Comparison of ENCODE assay signal across 26 cellular contexts in genomic region chr19:2798158-2798685, GRCh38. TPM values are rescaled to one million over a fixed set of nuclear protein-coding genes. Genes with fewer than 3 reads are reported as not detected.
DNase-seq lines count a peak whose midpoint lies in the region; ATAC-seq and TF ChIP-seq lines count a peak whose summit lies in the region.
"Had no signal": no experiment of that assay in that cellular context is flagged by ENCODE, and none has a peak within 500 bp of the region (broad histone marks: within the 10 kb centered on the region; RNA-seq: fewer than 3 reads in every experiment).

No MANE protein-coding gene starts in this region.

- TF ChIP-seq CTCF in adrenal gland (IDR thresholded peaks at IDR 0.05) (no peak), sigmoid colon (IDR thresholded peaks at IDR 0.05) (no peak)

- DNase-seq in GM23248 (no peak), adrenal gland (no peak), NCI-H446 (lab: John Stamatoyannopoulos, UW) (no peak), NCI-H2227 treated with DMSO at 0.1 percent for 48 hours (lab: John Stamatoyannopoulos, UW) (no peak), sigmoid colon (no peak)
- DNase-seq: AML-193; Caco-2; CD8-positive, alpha-beta T cell; GOT3; Karpas-422; NCI-H1105; NCI-H146; NCI-H1930; NCI-H2107; NCI-H446 treated with DMSO at 0.1 percent for 48 hours; NCI-H526; NCI-H82; PC-9; SHP77 treated with DMSO at 0.1 percent for 48 hours had no signal

- H3K9me2 ChIP-seq in GM23248 (ENCODE audit: insufficient read depth) = no peaks in the 10 kb centered on the region

- 84 to 91% methylated on average over 6 to 16 of the region's 16 CpGs for WGBS in GM23248 (ENCODE audit: low coverage in 1 of 2, low lambda C conversion rate in 2 of 2, missing lambda C conversion rate in 2 of 2), 2 experiments
- WGBS in adrenal gland, 4 donors = 92 to 97% (median 94%) methylated on average over 5 to 16 of the region's 16 CpGs
- WGBS in mesodermal cell (ENCODE audit: insufficient coverage in 2 of 2), 2 experiments = 94 to 96% methylated on average over 12 to 16 of the region's 16 CpGs
- 96 to 97% methylated on average over 16 of the region's 16 CpGs for WGBS in sigmoid colon, 2 donors

- H3K9ac ChIP-seq in BLaER1 (peak overlapping the region; percentile 43; the same call in 1 of the 2 replicates), GM23248 (no peak overlapping the region)

- no peaks in the 10 kb centered on the region for H3K79me2 ChIP-seq in GM23248 (ENCODE audit: insufficient read depth)

- H3K9me3 ChIP-seq in BLaER1 (no peaks in the 10 kb centered on the region), GM23248 (ENCODE audit: low read depth) (no peaks in the 10 kb centered on the region), adrenal gland (replicated peaks in 1 of 3) (no peaks in the 10 kb centered on the region), mesodermal cell (ENCODE audit: control insufficient read depth, low read length) (no peaks in the 10 kb centered on the region), sigmoid colon (no peaks in the 10 kb centered on the region)
- H3K9me3 ChIP-seq: A549, Caco-2, HAP-1 had no signal

- H3K4me2 ChIP-seq in BLaER1 (peak overlapping the region; percentile 88), GM23248 (ENCODE audit: unreplicated experiment) (no peak overlapping the region)
- H3K4me2 ChIP-seq: A549, PC-9 had no signal

- H3F3A ChIP-seq in GM23248 (ENCODE audit: insufficient read depth) = no peaks in the 10 kb centered on the region

- H3K4me3 ChIP-seq in BLaER1 (no peak overlapping the region), GM23248 (no peak overlapping the region), adrenal gland (no peak overlapping the region), mesodermal cell (ENCODE audit: extremely low read depth, insufficient read depth, low read length, poor library complexity, severe bottlenecking) (no peak overlapping the region), sigmoid colon (no peak overlapping the region)
- H3K4me3 ChIP-seq: A549, HAP-1, PC-9, SK-N-MC had no signal

- in situ Hi-C loops in GM23248 (cut with MboI) = no loop called here

- ATAC-seq in GM18502 (IDR thresholded peaks at IDR 0.05; ENCODE audit: poor library complexity, unreplicated experiment) = no peak
- ATAC-seq: A549; CD8-positive, alpha-beta T cell had no signal

- H3K27ac ChIP-seq in BLaER1 (peak overlapping the region; percentile 89), GM23248 (0 out of 2 replicates have a peak overlapping the region, but pooled peaks have one; percentile 1), adrenal gland (peak overlapping the region in 3 of 5 donors; percentile 64 to 81 (median 68)), mesodermal cell (ENCODE audit: low read depth, low read length, severe bottlenecking) (peak overlapping the region; percentile 66), sigmoid colon (no peak overlapping the region)
- H3K27ac ChIP-seq: A549, C4-2B, PC-9, SK-N-MC had no signal

- H3K36me3 ChIP-seq in BLaER1 = peaks cover 86% of the 10 kb centered on the region
- no peaks in the 10 kb centered on the region for H3K36me3 ChIP-seq in GM23248 (ENCODE audit: low read depth)
- H3K36me3 ChIP-seq in adrenal gland (replicated peaks in 1 of 2) = peaks cover 0 to 9% of the 10 kb centered on the region in 2 donors
- peaks cover 92% of the 10 kb centered on the region for H3K36me3 ChIP-seq in mesodermal cell (ENCODE audit: control insufficient read depth, insufficient read depth, low read length)
- H3K36me3 ChIP-seq in sigmoid colon = peaks cover 0 to 71% (median 13%) of the 10 kb centered on the region in 4 donors

- H3K4me1 ChIP-seq in BLaER1 (peaks cover 76% of the 10 kb centered on the region), GM23248 (ENCODE audit: insufficient read depth) (no peaks in the 10 kb centered on the region), adrenal gland (replicated peaks in 1 of 2) (peaks cover 4 to 8% of the 10 kb centered on the region in 2 donors), mesodermal cell (ENCODE audit: control insufficient read depth, insufficient read depth, low read length, poor library complexity, severe bottlenecking) (peaks cover 15% of the 10 kb centered on the region), sigmoid colon (no peaks in the 10 kb centered on the region)
- H3K4me1 ChIP-seq: A549, Caco-2, HAP-1 had no signal

- TF ChIP-seq EP300 in sigmoid colon (IDR thresholded peaks at IDR 0.05) = no peak

- H3K27me3 ChIP-seq in BLaER1 = no peaks in the 10 kb centered on the region
- no peaks in the 10 kb centered on the region for H3K27me3 ChIP-seq in GM23248 (replicated peaks; ENCODE audit: insufficient read depth)
- no peaks in the 10 kb centered on the region for H3K27me3 ChIP-seq in adrenal gland
- H3K27me3 ChIP-seq in sigmoid colon = no peaks in the 10 kb centered on the region

- intact Hi-C loops in adrenal gland (cut with DNase I) = no loop called here
- intact Hi-C loops in sigmoid colon (cut with DNase I) = no loop called here

- TF ChIP-seq POLR2A in adrenal gland (IDR thresholded peaks at IDR 0.05) (no peak), sigmoid colon (IDR thresholded peaks at IDR 0.05) (no peak)

- H2AFZ ChIP-seq in GM23248 = no peak overlapping the region
- H2AFZ ChIP-seq: PC-9 had no signal

- H4K20me1 ChIP-seq in BLaER1 = peaks cover 28% of the 10 kb centered on the region; the same call in 1 of the 2 replicates
- no peaks in the 10 kb centered on the region for H4K20me1 ChIP-seq in GM23248 (ENCODE audit: insufficient read depth)

RNA-seq across cellular contexts. Expression of gene THOP1, which starts 12.9 kb away (rescaled TPM):
- total RNA-seq in GM23248 (2014; rRNA removed; shearing (Covaris generic)) = 136 and 153 TPM in 2 replicates
- polyA plus RNA-seq in GM23248 (2016; fragmentation: Nextera tagmentation; extraction: Ambion mirVana) = 64.8 and 70.0 TPM in 2 replicates
- total RNA-seq in adrenal gland = 10 to 100 TPM; 33.0 to 77.3 (median 46.2) TPM
- 100 to 1,000 TPM in 1 of 3 donors, 10 to 100 TPM in 2; 23.1 to 138 (median 63.0) TPM for polyA plus RNA-seq in adrenal gland
- 64.4 TPM for polyA plus RNA-seq in mesodermal cell (2013, experiment 1 of 2)
- polyA plus RNA-seq in mesodermal cell (2013, experiment 2 of 2) = 54.1 TPM
- 10 to 100 TPM; 23.2 to 61.8 (median 33.9) TPM for total RNA-seq in sigmoid colon
- polyA plus RNA-seq in sigmoid colon = 10 to 100 TPM; 30.0 to 97.0 (median 51.1) TPM

RNA-seq across cellular contexts. Expression of gene SGTA, which starts 15.1 kb away (rescaled TPM):
- total RNA-seq in GM23248 (2014; rRNA removed; shearing (Covaris generic)) = 56.1 and 57.5 TPM in 2 replicates
- polyA plus RNA-seq in GM23248 (2016; fragmentation: Nextera tagmentation; extraction: Ambion mirVana) (66.0 and 66.2 TPM in 2 replicates), adrenal gland (100 to 1,000 TPM in 1 of 3 donors, 10 to 100 TPM in 2; 30.3 to 104 (median 74.5) TPM), sigmoid colon (10 to 100 TPM; 51.1 to 80.7 (median 55.0) TPM)
- total RNA-seq in adrenal gland (10 to 100 TPM; 42.6 to 79.2 (median 54.9) TPM), sigmoid colon (10 to 100 TPM; 42.5 to 48.1 (median 45.2) TPM)
- polyA plus RNA-seq in mesodermal cell (2013, experiment 1 of 2) = 62.2 TPM
- polyA plus RNA-seq in mesodermal cell (2013, experiment 2 of 2) = 50.2 TPM

RNA-seq across cellular contexts. Expression of gene ZNF554, which starts 21.4 kb away (rescaled TPM):
- 2.9 and 3.0 TPM in 2 replicates for total RNA-seq in GM23248 (2014; rRNA removed; shearing (Covaris generic))
- polyA plus RNA-seq in GM23248 (2016; fragmentation: Nextera tagmentation; extraction: Ambion mirVana) (1.4 and 2.2 TPM in 2 replicates), adrenal gland (1 to 10 TPM; 2.7 to 6.9 (median 3.3) TPM), sigmoid colon (1 to 10 TPM; 1.2 to 2.5 (median 2.4) TPM)
- total RNA-seq in adrenal gland (1 to 10 TPM; 1.6 to 6.4 (median 3.9) TPM), sigmoid colon (1 to 10 TPM; 3.3 to 8.1 (median 4.2) TPM)
- 5.1 TPM for polyA plus RNA-seq in mesodermal cell (2013, experiment 1 of 2)
- 5.1 TPM for polyA plus RNA-seq in mesodermal cell (2013, experiment 2 of 2)

RNA-seq across cellular contexts. Expression of gene ZNF555, which starts 43.1 kb away (rescaled TPM):
- total RNA-seq in GM23248 (2014; rRNA removed; shearing (Covaris generic)) = 4.3 and 7.3 TPM in 2 replicates
- polyA plus RNA-seq in GM23248 (2016; fragmentation: Nextera tagmentation; extraction: Ambion mirVana) (5.8 and 6.2 TPM in 2 replicates), adrenal gland (1 to 10 TPM; 1.9 to 5.7 (median 3.0) TPM), sigmoid colon (1 to 10 TPM in 2 of 3 donors, under 1 TPM in 1; 0.92 to 2.4 (median 2.1) TPM)
- total RNA-seq in adrenal gland (1 to 10 TPM; 2.5 to 7.2 (median 6.0) TPM), sigmoid colon (10 to 100 TPM in 1 of 4 donors, 1 to 10 TPM in 3; 4.3 to 10.3 (median 6.3) TPM)
- 10.3 TPM for polyA plus RNA-seq in mesodermal cell (2013, experiment 1 of 2)
- polyA plus RNA-seq in mesodermal cell (2013, experiment 2 of 2) = 11.6 TPM

RNA-seq across cellular contexts. Expression of gene SLC39A3, which starts 58.4 kb away (rescaled TPM):
- total RNA-seq in GM23248 (2014; rRNA removed; shearing (Covaris generic)) = 38.4 and 50.9 TPM in 2 replicates
- polyA plus RNA-seq in GM23248 (2016; fragmentation: Nextera tagmentation; extraction: Ambion mirVana) = 45.0 and 45.2 TPM in 2 replicates
- total RNA-seq in adrenal gland = 10 to 100 TPM; 35.0 to 75.8 (median 40.8) TPM
- polyA plus RNA-seq in adrenal gland = 10 to 100 TPM; 39.4 to 72.2 (median 44.2) TPM
- polyA plus RNA-seq in mesodermal cell (2013, experiment 1 of 2) = 22.7 TPM
- 16.6 TPM for polyA plus RNA-seq in mesodermal cell (2013, experiment 2 of 2)
- total RNA-seq in sigmoid colon = 10 to 100 TPM; 15.5 to 21.7 (median 17.5) TPM
- 10 to 100 TPM in 1 of 3 donors, 1 to 10 TPM in 2; 7.2 to 35.4 (median 7.4) TPM for polyA plus RNA-seq in sigmoid colon

Comparison
In these comparisons a context has a peak if more than half of its experiments do, and no peak if none do; other contexts are left out.
1. H3K27ac ChIP-seq: peak in BLaER1 (single experiment), GM23248 (single experiment), adrenal gland (3 of 5) and mesodermal cell (single experiment); none in sigmoid colon (0 of 4).